In genomic region chr5:32439086-32439642, GRCh38 we compare ENCODE assay signal across 21 cellular contexts. TPM values are rescaled to one million over a fixed set of nuclear protein-coding genes. Genes with fewer than 3 reads are reported as not detected.
DNase-seq lines count a peak whose midpoint lies in the region; ATAC-seq, FAIRE-seq and TF ChIP-seq lines count a peak whose summit lies in the region.
"Had no signal": no experiment of that assay in that cellular context is flagged by ENCODE, and none has a peak within 500 bp of the region (broad histone marks: within the 10 kb centered on the region; RNA-seq: fewer than 3 reads in every experiment).

No MANE protein-coding gene starts in this region.

- H3K4me1 ChIP-seq in HEK293 (ENCODE audit: control insufficient read depth, insufficient read depth, low read length) = peaks cover 32% of the 10 kb centered on the region
- peaks cover 4% of the 10 kb centered on the region; the same call in 1 of the 2 replicates for H3K4me1 ChIP-seq in GM12878 (ENCODE audit: control insufficient read depth, insufficient read depth, low read length)

- RAD21 ChIA-PET in GM12878 (lab: Charles Lee; ENCODE audit: unreplicated experiment) = no interaction called here

- DNase-seq in CD4-positive, alpha-beta T cell = no peak
- DNase-seq in GM12878 (ENCODE audit: low read depth, low spot score) (no peak), mesothelial cell of epicardium (ENCODE audit: low spot score in 2 of 2, unreplicated experiment in 2 of 2) (no peak), H4 (ENCODE audit: low spot score) (no peak), urothelium cell line (ENCODE audit: low spot score) (no peak)
- DNase-seq in effector CD8-positive, alpha-beta T cell (lab: John Stamatoyannopoulos, UW) = no peak
- DNase-seq: GDM1, HCEC 1CT, KBM-7, MG63, NCI-H1048, NCI-H1436 treated with DMSO at 0.1 percent for 48 hours, NCI-H2081, NCI-H2171 treated with DMSO at 0.1 percent for 48 hours, NCI-H446 treated with DMSO at 0.1 percent for 48 hours, NCI-H69, SHP77 had no signal

- peak; percentile 27 for FAIRE-seq in GM12878 (lab: Jason Lieb, UNC)
- FAIRE-seq in urothelium cell line (lab: Jason Lieb, UNC) = no peak

- no peaks in the 10 kb centered on the region for H3K27me3 ChIP-seq in CD4-positive, alpha-beta T cell (ENCODE audit: control insufficient read depth, insufficient read depth, low read length)
- H3K27me3 ChIP-seq in GM12878 (replicated peaks in 1 of 2; ENCODE audit: control insufficient read depth in 2 of 2, insufficient read depth in 2 of 2, low read length in 1 of 2) = no peaks in the 10 kb centered on the region
- H3K27me3 ChIP-seq: BLaER1, MG63 had no signal

- POLR2A ChIA-PET in CD4-positive, alpha-beta T cell (lab: Charles Lee) = no interaction called here
- POLR2A ChIA-PET in HEK293 (lab: Yijun Ruan, JAX) (no interaction called here), GM12878 (lab: Charles Lee) (interaction anchor here (0.6 kb wide), 1 partner anchor 35 kb away, joined by 5 read pairs; no protein-coding TSS in a partner anchor)

- in situ Hi-C loops in GM12878 (cut with MboI) = no loop called here

- 0 out of 2 replicates have a peak, but pooled peaks cover 3% of the 10 kb centered on the region for H4K20me1 ChIP-seq in GM12878 (ENCODE audit: control insufficient read depth, insufficient read depth)

- H3K27ac ChIP-seq in CD4-positive, alpha-beta T cell (ENCODE audit: low read depth, low read length) = no peak overlapping the region
- H3K27ac ChIP-seq in HEK293 (ENCODE audit: extremely low read depth, low read depth, low read length) (no peak overlapping the region), GM12878 (ENCODE audit: control insufficient read depth, insufficient read depth) (no peak overlapping the region)
- H3K27ac ChIP-seq: BLaER1, SK-N-MC had no signal

- peaks cover 9 to 27% of the 10 kb centered on the region in 2 experiments for H3K36me3 ChIP-seq in HEK293 (ENCODE audit: control insufficient read depth in 2 of 2, insufficient read depth in 1 of 2, low read length in 2 of 2)
- 0 out of 4 replicates have a peak, but pooled peaks cover 0 to 3% of the 10 kb centered on the region in 2 experiments for H3K36me3 ChIP-seq in GM12878 (ENCODE audit: control insufficient read depth in 2 of 2, insufficient read depth in 2 of 2, low read length in 1 of 2)

- TF ChIP-seq EP300 in GM12878 (IDR thresholded peaks at IDR 0.05; ENCODE audit: borderline replicate concordance in 1 of 2, control insufficient read depth in 1 of 2, low read depth in 2 of 2, low read length in 2 of 2) = no peak

- H3K4me3 Mint-ChIP-seq in CD4-positive, alpha-beta T cell = peak overlapping the region; percentile 15
- H3K4me3 Mint-ChIP-seq in mesothelial cell of epicardium = peak overlapping the region; percentile 17

- TF ChIP-seq CTCF in CD4-positive, alpha-beta T cell (IDR thresholded peaks at IDR 0.05) = no peak
- TF ChIP-seq CTCF in HEK293 (tag by site-specific recombination; IDR thresholded peaks at IDR 0.05) = no peak
- TF ChIP-seq CTCF in GM12878 (IDR thresholded peaks at IDR 0.05 in 2 of 3, conservative IDR thresholded peaks at IDR 0.05 in 1 of 3; ENCODE audit: control insufficient read depth in 2 of 3, extremely low read depth in 1 of 3, insufficient read depth in 1 of 3, low read depth in 3 of 3, low read length in 3 of 3) = no peak
- no peak for TF ChIP-seq CTCF in mesothelial cell of epicardium (IDR thresholded peaks at IDR 0.05; ENCODE audit: unreplicated experiment)

- no peak overlapping the region for H3K27ac Mint-ChIP-seq in CD4-positive, alpha-beta T cell
- H3K27ac Mint-ChIP-seq in mesothelial cell of epicardium = peak overlapping the region; percentile 82

- peaks cover 88% of the 10 kb centered on the region for H3K79me2 ChIP-seq in GM12878 (ENCODE audit: control insufficient read depth, insufficient read depth, low read length)

- H2AFZ ChIP-seq in GM12878 (ENCODE audit: control insufficient read depth, low read depth, low read length) = no peak overlapping the region

- TF ChIP-seq RAD21 in GM12878 (IDR thresholded peaks at IDR 0.05; ENCODE audit: insufficient read depth, low read depth, low read length) = no peak

- BruUV-seq in GM12878 (replicated peaks; lab: Mats Ljungman, UMichigan) = no TSS peak

- no peak overlapping the region for H3K9ac ChIP-seq in GM12878 (ENCODE audit: control insufficient read depth, insufficient read depth, low read length)
- H3K9ac ChIP-seq: BLaER1 had no signal

- H3K4me3 ChIP-seq in HEK293 (ENCODE audit: low read depth, low read length) (no peak overlapping the region), GM12878 (no peak overlapping the region)
- H3K4me3 ChIP-seq: BLaER1, MG63, SK-N-MC had no signal

- H3K4me2 ChIP-seq in GM12878 (ENCODE audit: control insufficient read depth, insufficient read depth) = peak overlapping the region; percentile 7; the same call in 1 of the 2 replicates
- H3K4me2 ChIP-seq: BLaER1 had no signal

- H3K4me1 Mint-ChIP-seq in CD4-positive, alpha-beta T cell (ENCODE audit: low read depth) = peaks cover 80% of the 10 kb centered on the region
- H3K4me1 Mint-ChIP-seq in mesothelial cell of epicardium = peaks cover 27% of the 10 kb centered on the region

- WGBS in GM12878 (ENCODE audit: insufficient coverage, insufficient replicate concordance, low lambda C conversion rate, missing lambda C conversion rate) = 100% methylated on average over 3 of the region's 3 CpGs

- no peaks in the 10 kb centered on the region for H3K9me3 ChIP-seq in CD4-positive, alpha-beta T cell (ENCODE audit: control insufficient read depth, low read length)
- H3K9me3 ChIP-seq in HEK293 (ENCODE audit: control insufficient read depth, insufficient read depth, low read depth, low read length) (no peaks in the 10 kb centered on the region), GM12878 (replicated peaks; ENCODE audit: control insufficient read depth, insufficient read depth, low read length) (no peaks in the 10 kb centered on the region; the same call in 2 of the 3 replicates)
- H3K9me3 ChIP-seq: MG63 had no signal

- no peaks in the 10 kb centered on the region for H3K27me3 Mint-ChIP-seq in CD4-positive, alpha-beta T cell
- H3K27me3 Mint-ChIP-seq in mesothelial cell of epicardium (ENCODE audit: low read depth) = no peaks in the 10 kb centered on the region

- H3K36me3 Mint-ChIP-seq in CD4-positive, alpha-beta T cell (ENCODE audit: low read depth) = peaks cover 27% of the 10 kb centered on the region
- peaks cover 2% of the 10 kb centered on the region for H3K36me3 Mint-ChIP-seq in mesothelial cell of epicardium

- intact Hi-C loops in CD4-positive, alpha-beta T cell (cut with DNase I, micrococcal nuclease) = no loop called here
- intact Hi-C loops in GM12878 (cut with micrococcal nuclease; ENCODE audit: unreplicated experiment) = no loop called here

- no peaks in the 10 kb centered on the region for H3K9me3 Mint-ChIP-seq in CD4-positive, alpha-beta T cell
- no peaks in the 10 kb centered on the region for H3K9me3 Mint-ChIP-seq in mesothelial cell of epicardium

- SMC1A ChIA-PET in GM12878 (lab: Charles Lee; ENCODE audit: uncharacterized antibody, unreplicated experiment) = interaction anchor here (1.4 kb wide), 1 partner anchor 19 kb away, joined by 7 read pairs; no protein-coding TSS in a partner anchor

- no peak for ATAC-seq in CD4-positive, alpha-beta T cell (ENCODE audit: poor library complexity)
- ATAC-seq in GM12878 (no peak), HG03045 (IDR thresholded peaks at IDR 0.05; ENCODE audit: unreplicated experiment) (no peak)

- no peak for TF ChIP-seq POLR2A in GM12878 (IDR thresholded peaks at IDR 0.05; ENCODE audit: low read depth, low read length)

- CTCF ChIA-PET in CD4-positive, alpha-beta T cell (lab: Charles Lee) = no interaction called here
- CTCF ChIA-PET in HEK293 (lab: Yijun Ruan, JAX) (no interaction called here), GM12878 (lab: Yijun Ruan, JAX) (interaction anchor here (0.9 to 1.1 kb wide), 3 partner anchors 19 to 151 kb away, joined by 3 to 4 read pairs (median 4); no protein-coding TSS in a partner anchor)

TF ChIP-seq in HEK293, 187 proteins besides CTCF, POLR2A, EP300 and RAD21:
- no peak for TF ChIP-seq ZNF747 (tag by site-specific recombination; IDR thresholded peaks at IDR 0.05)
- peak; percentile 91 for TF ChIP-seq PRDM1 (tag by site-specific recombination; IDR thresholded peaks at IDR 0.05)

TF ChIP-seq in GM12878, 131 proteins besides CTCF, POLR2A, EP300 and RAD21 (continues in another document):
- TF ChIP-seq BACH1 (IDR thresholded peaks at IDR 0.05; ENCODE audit: borderline replicate concordance) (no peak), BHLHE40 (IDR thresholded peaks at IDR 0.05; ENCODE audit: borderline replicate concordance in 1 of 2, low read depth in 2 of 2, low read length in 1 of 2) (no peak)

RNA-seq across cellular contexts. Expression of gene ZFR, which starts 5.4 kb away (rescaled TPM):
- total RNA-seq in CD4-positive, alpha-beta T cell = 10 to 100 TPM; 58.8 to 61.0 TPM
- 95.1 and 99.1 TPM in 2 replicates for total RNA-seq in GM12878 (2013; cell fraction: nucleolus; rRNA removed)
- total RNA-seq in GM12878 (2014; rRNA removed) (75.9 and 79.8 TPM in 2 replicates), GM12878 (2014; rRNA removed; fragmentation: Illumina TruSeq; extraction: Trizol) (90.6 and 93.8 TPM in 2 replicates), GM12878 (2021) (52.7 and 54.8 TPM in 2 replicates), mesothelial cell of epicardium (68.2 to 71.5 TPM (median 70.7 TPM) in 3 replicates)
- 15.9 TPM for polyA plus RNA-seq in GM12878 (2011; ENCODE audit: low read depth)
- polyA plus RNA-seq in GM12878 (2011; rRNA removed) (73.6 and 78.8 TPM in 2 replicates), GM12878 (2014; fragmentation: Illumina TruSeq; extraction: Trizol) (69.8 and 75.4 TPM in 2 replicates), GM12878 (2014; fragmentation: Nextera tagmentation; extraction: Ambion mirVana) (10 to 100 TPM; 33.7 to 37.1 TPM), GM12878 (2014; rRNA removed) (40.1 and 45.5 TPM in 2 replicates), GM12878 (2016; fragmentation: Nextera tagmentation; extraction: Ambion mirVana) (10 to 100 TPM; 86.3 to 89.6 TPM)
- polyA plus RNA-seq in GM12878 (2011; cell fraction: cytosol; rRNA removed) = 66.5 and 103 TPM in 2 replicates
- 55.5 and 63.6 TPM in 2 replicates for polyA plus RNA-seq in GM12878 (2011; cell fraction: nucleus; rRNA removed)
- 23.1 and 28.6 TPM in 2 replicates for polyA plus RNA-seq in GM12878 (2012)
- 160 and 204 TPM in 2 replicates for polyA minus RNA-seq in GM12878 (2011; rRNA and poly(A)+ RNA removed)
- polyA minus RNA-seq in GM12878 (2011; cell fraction: cytosol; rRNA and poly(A)+ RNA removed) = 34.9 and 42.0 TPM in 2 replicates
- polyA minus RNA-seq in GM12878 (2011; cell fraction: nucleus; rRNA and poly(A)+ RNA removed) = 27.3 and 57.4 TPM in 2 replicates
- 75.6 and 78.2 TPM in 2 replicates for total RNA-seq in H4 (2014; rRNA removed; shearing (Covaris generic))
